Comparison of ENCODE assay signal across 1 cellular context in genomic region chrX:131827935-131828334, GRCh38.
TF ChIP-seq lines count a peak whose summit lies in the region.

No MANE protein-coding gene starts in this region.

TF ChIP-seq in K562, 482 proteins besides CTCF, POLR2A, EP300 and RAD21 (continued from another document and continues in another):
- TF ChIP-seq, protein P1, sequence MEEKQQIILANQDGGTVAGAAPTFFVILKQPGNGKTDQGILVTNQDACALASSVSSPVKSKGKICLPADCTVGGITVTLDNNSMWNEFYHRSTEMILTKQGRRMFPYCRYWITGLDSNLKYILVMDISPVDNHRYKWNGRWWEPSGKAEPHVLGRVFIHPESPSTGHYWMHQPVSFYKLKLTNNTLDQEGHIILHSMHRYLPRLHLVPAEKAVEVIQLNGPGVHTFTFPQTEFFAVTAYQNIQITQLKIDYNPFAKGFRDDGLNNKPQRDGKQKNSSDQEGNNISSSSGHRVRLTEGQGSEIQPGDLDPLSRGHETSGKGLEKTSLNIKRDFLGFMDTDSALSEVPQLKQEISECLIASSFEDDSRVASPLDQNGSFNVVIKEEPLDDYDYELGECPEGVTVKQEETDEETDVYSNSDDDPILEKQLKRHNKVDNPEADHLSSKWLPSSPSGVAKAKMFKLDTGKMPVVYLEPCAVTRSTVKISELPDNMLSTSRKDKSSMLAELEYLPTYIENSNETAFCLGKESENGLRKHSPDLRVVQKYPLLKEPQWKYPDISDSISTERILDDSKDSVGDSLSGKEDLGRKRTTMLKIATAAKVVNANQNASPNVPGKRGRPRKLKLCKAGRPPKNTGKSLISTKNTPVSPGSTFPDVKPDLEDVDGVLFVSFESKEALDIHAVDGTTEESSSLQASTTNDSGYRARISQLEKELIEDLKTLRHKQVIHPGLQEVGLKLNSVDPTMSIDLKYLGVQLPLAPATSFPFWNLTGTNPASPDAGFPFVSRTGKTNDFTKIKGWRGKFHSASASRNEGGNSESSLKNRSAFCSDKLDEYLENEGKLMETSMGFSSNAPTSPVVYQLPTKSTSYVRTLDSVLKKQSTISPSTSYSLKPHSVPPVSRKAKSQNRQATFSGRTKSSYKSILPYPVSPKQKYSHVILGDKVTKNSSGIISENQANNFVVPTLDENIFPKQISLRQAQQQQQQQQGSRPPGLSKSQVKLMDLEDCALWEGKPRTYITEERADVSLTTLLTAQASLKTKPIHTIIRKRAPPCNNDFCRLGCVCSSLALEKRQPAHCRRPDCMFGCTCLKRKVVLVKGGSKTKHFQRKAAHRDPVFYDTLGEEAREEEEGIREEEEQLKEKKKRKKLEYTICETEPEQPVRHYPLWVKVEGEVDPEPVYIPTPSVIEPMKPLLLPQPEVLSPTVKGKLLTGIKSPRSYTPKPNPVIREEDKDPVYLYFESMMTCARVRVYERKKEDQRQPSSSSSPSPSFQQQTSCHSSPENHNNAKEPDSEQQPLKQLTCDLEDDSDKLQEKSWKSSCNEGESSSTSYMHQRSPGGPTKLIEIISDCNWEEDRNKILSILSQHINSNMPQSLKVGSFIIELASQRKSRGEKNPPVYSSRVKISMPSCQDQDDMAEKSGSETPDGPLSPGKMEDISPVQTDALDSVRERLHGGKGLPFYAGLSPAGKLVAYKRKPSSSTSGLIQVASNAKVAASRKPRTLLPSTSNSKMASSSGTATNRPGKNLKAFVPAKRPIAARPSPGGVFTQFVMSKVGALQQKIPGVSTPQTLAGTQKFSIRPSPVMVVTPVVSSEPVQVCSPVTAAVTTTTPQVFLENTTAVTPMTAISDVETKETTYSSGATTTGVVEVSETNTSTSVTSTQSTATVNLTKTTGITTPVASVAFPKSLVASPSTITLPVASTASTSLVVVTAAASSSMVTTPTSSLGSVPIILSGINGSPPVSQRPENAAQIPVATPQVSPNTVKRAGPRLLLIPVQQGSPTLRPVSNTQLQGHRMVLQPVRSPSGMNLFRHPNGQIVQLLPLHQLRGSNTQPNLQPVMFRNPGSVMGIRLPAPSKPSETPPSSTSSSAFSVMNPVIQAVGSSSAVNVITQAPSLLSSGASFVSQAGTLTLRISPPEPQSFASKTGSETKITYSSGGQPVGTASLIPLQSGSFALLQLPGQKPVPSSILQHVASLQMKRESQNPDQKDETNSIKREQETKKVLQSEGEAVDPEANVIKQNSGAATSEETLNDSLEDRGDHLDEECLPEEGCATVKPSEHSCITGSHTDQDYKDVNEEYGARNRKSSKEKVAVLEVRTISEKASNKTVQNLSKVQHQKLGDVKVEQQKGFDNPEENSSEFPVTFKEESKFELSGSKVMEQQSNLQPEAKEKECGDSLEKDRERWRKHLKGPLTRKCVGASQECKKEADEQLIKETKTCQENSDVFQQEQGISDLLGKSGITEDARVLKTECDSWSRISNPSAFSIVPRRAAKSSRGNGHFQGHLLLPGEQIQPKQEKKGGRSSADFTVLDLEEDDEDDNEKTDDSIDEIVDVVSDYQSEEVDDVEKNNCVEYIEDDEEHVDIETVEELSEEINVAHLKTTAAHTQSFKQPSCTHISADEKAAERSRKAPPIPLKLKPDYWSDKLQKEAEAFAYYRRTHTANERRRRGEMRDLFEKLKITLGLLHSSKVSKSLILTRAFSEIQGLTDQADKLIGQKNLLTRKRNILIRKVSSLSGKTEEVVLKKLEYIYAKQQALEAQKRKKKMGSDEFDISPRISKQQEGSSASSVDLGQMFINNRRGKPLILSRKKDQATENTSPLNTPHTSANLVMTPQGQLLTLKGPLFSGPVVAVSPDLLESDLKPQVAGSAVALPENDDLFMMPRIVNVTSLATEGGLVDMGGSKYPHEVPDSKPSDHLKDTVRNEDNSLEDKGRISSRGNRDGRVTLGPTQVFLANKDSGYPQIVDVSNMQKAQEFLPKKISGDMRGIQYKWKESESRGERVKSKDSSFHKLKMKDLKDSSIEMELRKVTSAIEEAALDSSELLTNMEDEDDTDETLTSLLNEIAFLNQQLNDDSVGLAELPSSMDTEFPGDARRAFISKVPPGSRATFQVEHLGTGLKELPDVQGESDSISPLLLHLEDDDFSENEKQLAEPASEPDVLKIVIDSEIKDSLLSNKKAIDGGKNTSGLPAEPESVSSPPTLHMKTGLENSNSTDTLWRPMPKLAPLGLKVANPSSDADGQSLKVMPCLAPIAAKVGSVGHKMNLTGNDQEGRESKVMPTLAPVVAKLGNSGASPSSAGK (IDR thresholded peaks at IDR 0.05), result no peak
- no peak for TF ChIP-seq ATF2 (CRISPR knock-in tag; IDR thresholded peaks at IDR 0.05)
- no peak for TF ChIP-seq MAFG (tag; conservative IDR thresholded peaks at IDR 0.05)
- TF ChIP-seq, protein P2, sequence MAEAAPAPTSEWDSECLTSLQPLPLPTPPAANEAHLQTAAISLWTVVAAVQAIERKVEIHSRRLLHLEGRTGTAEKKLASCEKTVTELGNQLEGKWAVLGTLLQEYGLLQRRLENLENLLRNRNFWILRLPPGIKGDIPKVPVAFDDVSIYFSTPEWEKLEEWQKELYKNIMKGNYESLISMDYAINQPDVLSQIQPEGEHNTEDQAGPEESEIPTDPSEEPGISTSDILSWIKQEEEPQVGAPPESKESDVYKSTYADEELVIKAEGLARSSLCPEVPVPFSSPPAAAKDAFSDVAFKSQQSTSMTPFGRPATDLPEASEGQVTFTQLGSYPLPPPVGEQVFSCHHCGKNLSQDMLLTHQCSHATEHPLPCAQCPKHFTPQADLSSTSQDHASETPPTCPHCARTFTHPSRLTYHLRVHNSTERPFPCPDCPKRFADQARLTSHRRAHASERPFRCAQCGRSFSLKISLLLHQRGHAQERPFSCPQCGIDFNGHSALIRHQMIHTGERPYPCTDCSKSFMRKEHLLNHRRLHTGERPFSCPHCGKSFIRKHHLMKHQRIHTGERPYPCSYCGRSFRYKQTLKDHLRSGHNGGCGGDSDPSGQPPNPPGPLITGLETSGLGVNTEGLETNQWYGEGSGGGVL (CRISPR knock-in tag; IDR thresholded peaks at IDR 0.05), result no peak
- no peak for TF ChIP-seq CAMTA2 (CRISPR knock-in tag; conservative IDR thresholded peaks at IDR 0.05)
- peak; percentile 74 for TF ChIP-seq ZNF384 (IDR thresholded peaks at IDR 0.05; ENCODE audit: low read depth, low read length)
- TF ChIP-seq SLC30A9 (CRISPR knock-in tag; IDR thresholded peaks at IDR 0.05), result no peak
- TF ChIP-seq SMC3 (conservative IDR thresholded peaks at IDR 0.05; ENCODE audit: insufficient read depth, low read depth, low read length), result 0 out of 2 replicates have a peak, but pooled peaks have one; percentile 21
- no peak for TF ChIP-seq ZNF134 (CRISPR knock-in tag; conservative IDR thresholded peaks at IDR 0.05)
- TF ChIP-seq EP400 (IDR thresholded peaks at IDR 0.05), result no peak
- TF ChIP-seq ZNF347 (CRISPR knock-in tag; IDR thresholded peaks at IDR 0.05; ENCODE audit: low read depth), result no peak
- no peak for TF ChIP-seq ZKSCAN1 (IDR thresholded peaks at IDR 0.05; ENCODE audit: low read depth, low read length)
- TF ChIP-seq, protein P3, sequence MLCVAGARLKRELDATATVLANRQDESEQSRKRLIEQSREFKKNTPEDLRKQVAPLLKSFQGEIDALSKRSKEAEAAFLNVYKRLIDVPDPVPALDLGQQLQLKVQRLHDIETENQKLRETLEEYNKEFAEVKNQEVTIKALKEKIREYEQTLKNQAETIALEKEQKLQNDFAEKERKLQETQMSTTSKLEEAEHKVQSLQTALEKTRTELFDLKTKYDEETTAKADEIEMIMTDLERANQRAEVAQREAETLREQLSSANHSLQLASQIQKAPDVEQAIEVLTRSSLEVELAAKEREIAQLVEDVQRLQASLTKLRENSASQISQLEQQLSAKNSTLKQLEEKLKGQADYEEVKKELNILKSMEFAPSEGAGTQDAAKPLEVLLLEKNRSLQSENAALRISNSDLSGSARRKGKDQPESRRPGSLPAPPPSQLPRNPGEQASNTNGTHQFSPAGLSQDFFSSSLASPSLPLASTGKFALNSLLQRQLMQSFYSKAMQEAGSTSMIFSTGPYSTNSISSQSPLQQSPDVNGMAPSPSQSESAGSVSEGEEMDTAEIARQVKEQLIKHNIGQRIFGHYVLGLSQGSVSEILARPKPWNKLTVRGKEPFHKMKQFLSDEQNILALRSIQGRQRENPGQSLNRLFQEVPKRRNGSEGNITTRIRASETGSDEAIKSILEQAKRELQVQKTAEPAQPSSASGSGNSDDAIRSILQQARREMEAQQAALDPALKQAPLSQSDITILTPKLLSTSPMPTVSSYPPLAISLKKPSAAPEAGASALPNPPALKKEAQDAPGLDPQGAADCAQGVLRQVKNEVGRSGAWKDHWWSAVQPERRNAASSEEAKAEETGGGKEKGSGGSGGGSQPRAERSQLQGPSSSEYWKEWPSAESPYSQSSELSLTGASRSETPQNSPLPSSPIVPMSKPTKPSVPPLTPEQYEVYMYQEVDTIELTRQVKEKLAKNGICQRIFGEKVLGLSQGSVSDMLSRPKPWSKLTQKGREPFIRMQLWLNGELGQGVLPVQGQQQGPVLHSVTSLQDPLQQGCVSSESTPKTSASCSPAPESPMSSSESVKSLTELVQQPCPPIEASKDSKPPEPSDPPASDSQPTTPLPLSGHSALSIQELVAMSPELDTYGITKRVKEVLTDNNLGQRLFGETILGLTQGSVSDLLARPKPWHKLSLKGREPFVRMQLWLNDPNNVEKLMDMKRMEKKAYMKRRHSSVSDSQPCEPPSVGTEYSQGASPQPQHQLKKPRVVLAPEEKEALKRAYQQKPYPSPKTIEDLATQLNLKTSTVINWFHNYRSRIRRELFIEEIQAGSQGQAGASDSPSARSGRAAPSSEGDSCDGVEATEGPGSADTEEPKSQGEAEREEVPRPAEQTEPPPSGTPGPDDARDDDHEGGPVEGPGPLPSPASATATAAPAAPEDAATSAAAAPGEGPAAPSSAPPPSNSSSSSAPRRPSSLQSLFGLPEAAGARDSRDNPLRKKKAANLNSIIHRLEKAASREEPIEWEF (CRISPR knock-in tag; IDR thresholded peaks at IDR 0.05), result no peak
- no peak for TF ChIP-seq NR3C1 (CRISPR knock-in tag; IDR thresholded peaks at IDR 0.05)
- TF ChIP-seq, protein P4, sequence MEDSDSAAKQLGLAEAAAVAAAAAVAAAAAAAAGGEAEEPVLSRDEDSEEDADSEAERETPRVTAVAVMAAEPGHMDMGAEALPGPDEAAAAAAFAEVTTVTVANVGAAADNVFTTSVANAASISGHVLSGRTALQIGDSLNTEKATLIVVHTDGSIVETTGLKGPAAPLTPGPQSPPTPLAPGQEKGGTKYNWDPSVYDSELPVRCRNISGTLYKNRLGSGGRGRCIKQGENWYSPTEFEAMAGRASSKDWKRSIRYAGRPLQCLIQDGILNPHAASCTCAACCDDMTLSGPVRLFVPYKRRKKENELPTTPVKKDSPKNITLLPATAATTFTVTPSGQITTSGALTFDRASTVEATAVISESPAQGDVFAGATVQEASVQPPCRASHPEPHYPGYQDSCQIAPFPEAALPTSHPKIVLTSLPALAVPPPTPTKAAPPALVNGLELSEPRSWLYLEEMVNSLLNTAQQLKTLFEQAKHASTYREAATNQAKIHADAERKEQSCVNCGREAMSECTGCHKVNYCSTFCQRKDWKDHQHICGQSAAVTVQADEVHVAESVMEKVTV (CRISPR knock-in tag; IDR thresholded peaks at IDR 0.05), result peak; percentile 40; the same call in 1 of the 2 replicates
- TF ChIP-seq TEAD2 (tag; IDR thresholded peaks at IDR 0.05), result no peak
- no peak for TF ChIP-seq ZKSCAN8 (CRISPR knock-in tag; IDR thresholded peaks at IDR 0.05)
- peak; percentile 28 for TF ChIP-seq TAF1 (IDR thresholded peaks at IDR 0.05; ENCODE audit: control insufficient read depth, extremely low read depth, insufficient read depth, low read length, severe bottlenecking)
- TF ChIP-seq HMG20A (CRISPR knock-in tag; conservative IDR thresholded peaks at IDR 0.05), result no peak
- no peak for TF ChIP-seq ZBTB49 (CRISPR knock-in tag; IDR thresholded peaks at IDR 0.05; ENCODE audit: borderline replicate concordance)
- no peak for TF ChIP-seq NR2C2 (CRISPR knock-in tag; IDR thresholded peaks at IDR 0.05)
- no peak for TF ChIP-seq NR2C2 (tag; IDR thresholded peaks at IDR 0.05)
- TF ChIP-seq, protein P5, sequence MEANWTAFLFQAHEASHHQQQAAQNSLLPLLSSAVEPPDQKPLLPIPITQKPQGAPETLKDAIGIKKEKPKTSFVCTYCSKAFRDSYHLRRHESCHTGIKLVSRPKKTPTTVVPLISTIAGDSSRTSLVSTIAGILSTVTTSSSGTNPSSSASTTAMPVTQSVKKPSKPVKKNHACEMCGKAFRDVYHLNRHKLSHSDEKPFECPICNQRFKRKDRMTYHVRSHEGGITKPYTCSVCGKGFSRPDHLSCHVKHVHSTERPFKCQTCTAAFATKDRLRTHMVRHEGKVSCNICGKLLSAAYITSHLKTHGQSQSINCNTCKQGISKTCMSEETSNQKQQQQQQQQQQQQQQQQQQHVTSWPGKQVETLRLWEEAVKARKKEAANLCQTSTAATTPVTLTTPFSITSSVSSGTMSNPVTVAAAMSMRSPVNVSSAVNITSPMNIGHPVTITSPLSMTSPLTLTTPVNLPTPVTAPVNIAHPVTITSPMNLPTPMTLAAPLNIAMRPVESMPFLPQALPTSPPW (CRISPR knock-in tag; IDR thresholded peaks at IDR 0.05), result peak; percentile 61
- TF ChIP-seq ZNF174 (CRISPR knock-in tag; IDR thresholded peaks at IDR 0.05), result no peak
- no peak for TF ChIP-seq ZBTB26 (CRISPR knock-in tag; IDR thresholded peaks at IDR 0.05)
- TF ChIP-seq SRSF1 (IDR thresholded peaks at IDR 0.05; ENCODE audit: low read depth, low read length), result no peak
- TF ChIP-seq ZNF695 (CRISPR knock-in tag; IDR thresholded peaks at IDR 0.05), result no peak
